Comparison of ENCODE assay signal across 9 cellular contexts in the genomic region with DNA sequence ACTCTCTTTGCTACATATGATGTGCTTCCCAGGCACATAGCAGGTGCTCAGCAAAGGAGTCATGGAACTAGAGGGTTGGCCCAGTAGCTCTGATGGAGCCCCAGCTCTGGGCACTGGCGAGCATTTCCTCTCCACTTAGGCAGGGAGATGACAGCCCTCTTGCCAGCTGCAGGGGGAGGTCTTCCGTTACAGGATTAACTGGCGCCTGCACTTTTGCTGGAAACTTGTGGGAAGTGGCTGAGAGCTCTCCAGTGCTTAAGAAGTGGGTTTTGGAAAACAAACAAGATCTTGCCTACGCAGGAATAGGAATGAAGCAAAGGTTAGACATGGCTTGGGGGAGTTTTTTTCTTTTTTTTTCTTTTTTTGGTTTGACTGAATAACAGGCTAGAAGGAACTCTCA.
DNase-seq lines count a peak whose midpoint lies in the region; ATAC-seq and TF ChIP-seq lines count a peak whose summit lies in the region.
"Had no signal": no experiment of that assay in that cellular context is flagged by ENCODE, and none has a peak within 500 bp of the region (broad histone marks: within the 10 kb centered on the region; RNA-seq: fewer than 3 reads in every experiment).

No MANE protein-coding gene starts in this region.

- no peak for TF ChIP-seq CTCF in upper lobe of left lung (IDR thresholded peaks at IDR 0.05)

- no peak for DNase-seq in activated CD4-positive, alpha-beta T cell treated with anti-CD3 and anti-CD28 coated beads, Interleukin-2, amount 10 ng/mL, durations not matched to agents 24 days and 14 days
- DNase-seq in activated CD4-positive, alpha-beta T cell treated with anti-CD3 and anti-CD28 coated beads for 4 hours = no peak
- DNase-seq in UCSD-AML1 (lab: John Stamatoyannopoulos, UW; ENCODE audit: unreplicated experiment) = peak; percentile 64
- peak; percentile 53 for DNase-seq in hepatic stellate cell (ENCODE audit: low spot score)
- peak in 1 of 2 donors; percentile 81 for DNase-seq in upper lobe of left lung
- no peak for DNase-seq in NOMO-1 treated with dmso at 0.1 percent for 144 hours (lab: John Stamatoyannopoulos, UW; ENCODE audit: unreplicated experiment)
- DNase-seq: activated effector memory CD4-positive, alpha-beta T cell treated with Interleukin-2 at 50 U/mL for 16 hours had no signal

- H3K27ac Mint-ChIP-seq in activated CD4-positive, alpha-beta T cell treated with anti-CD3 and anti-CD28 coated beads, Interleukin-2, amount 10 ng/mL, durations not matched to agents 24 days and 14 days = peak overlapping the region; percentile 61

- H3K4me3 Mint-ChIP-seq in activated CD4-positive, alpha-beta T cell treated with anti-CD3 and anti-CD28 coated beads, Interleukin-2, amount 10 ng/mL, durations not matched to agents 24 days and 14 days = no peak overlapping the region

- ATAC-seq in upper lobe of left lung (ENCODE audit: low FRiP score in 2 of 2) (peak; percentile 25 to 77), HG03108 (IDR thresholded peaks at IDR 0.05; ENCODE audit: unreplicated experiment) (no peak), GM21526 (IDR thresholded peaks at IDR 0.05; ENCODE audit: low FRiP score, unreplicated experiment) (no peak)

- TF ChIP-seq POLR2A in upper lobe of left lung (IDR thresholded peaks at IDR 0.05) = no peak

- H3K36me3 ChIP-seq in upper lobe of left lung = peaks cover 0 to 5% (median 0%) of the 10 kb centered on the region in 4 donors

- no peaks in the 10 kb centered on the region for H3K9me3 ChIP-seq in upper lobe of left lung

- intact Hi-C loops in activated CD4-positive, alpha-beta T cell treated with anti-CD3 and anti-CD28 coated beads, Interleukin-2, amount 10 ng/mL, durations not matched to agents 24 days and 14 days (cut with micrococcal nuclease) = no loop called here

- H3K27me3 ChIP-seq in upper lobe of left lung = no peaks in the 10 kb centered on the region

- peaks cover 12 to 41% (median 32%) of the 10 kb centered on the region in 4 donors for H3K4me1 ChIP-seq in upper lobe of left lung

- peaks cover 36% of the 10 kb centered on the region for H3K36me3 Mint-ChIP-seq in activated CD4-positive, alpha-beta T cell treated with anti-CD3 and anti-CD28 coated beads, Interleukin-2, amount 10 ng/mL, durations not matched to agents 24 days and 14 days (ENCODE audit: low read depth)

- 59 to 74% methylated on average over 4 of the region's 4 CpGs for WGBS in upper lobe of left lung, 2 donors

- no peaks in the 10 kb centered on the region for H3K9me3 Mint-ChIP-seq in activated CD4-positive, alpha-beta T cell treated with anti-CD3 and anti-CD28 coated beads, Interleukin-2, amount 10 ng/mL, durations not matched to agents 24 days and 14 days

- peak overlapping the region in 3 of 4 donors; percentile 12 to 78 (median 61) for H3K27ac ChIP-seq in upper lobe of left lung

- no peaks in the 10 kb centered on the region for H3K27me3 Mint-ChIP-seq in activated CD4-positive, alpha-beta T cell treated with anti-CD3 and anti-CD28 coated beads, Interleukin-2, amount 10 ng/mL, durations not matched to agents 24 days and 14 days

- H3K4me3 ChIP-seq in upper lobe of left lung = no peak overlapping the region

- H3K4me1 Mint-ChIP-seq in activated CD4-positive, alpha-beta T cell treated with anti-CD3 and anti-CD28 coated beads, Interleukin-2, amount 10 ng/mL, durations not matched to agents 24 days and 14 days = peaks cover 68% of the 10 kb centered on the region

- peak in 1 of 4 donors; percentile 69 for TF ChIP-seq EP300 in upper lobe of left lung (IDR thresholded peaks at IDR 0.05)

Comparison
In these comparisons a context has a peak if more than half of its experiments do, and no peak if none do; other contexts are left out.
1. DNase-seq: peak in UCSD-AML1 (single experiment) and hepatic stellate cell (single experiment); none in activated CD4-positive, alpha-beta T cell treated with anti-CD3 and anti-CD28 coated beads, Interleukin-2, amount 10 ng/mL, durations not matched to agents 24 days and 14 days (single experiment), activated CD4-positive, alpha-beta T cell treated with anti-CD3 and anti-CD28 coated beads for 4 hours (0 of 2) and NOMO-1 treated with dmso at 0.1 percent for 144 hours (single experiment).
2. ATAC-seq: peak in upper lobe of left lung (2 of 2); none in HG03108 (single experiment) and GM21526 (single experiment).